In genomic region chr12:120265483-120266179, GRCh38 we compare ENCODE assay signal across 1 cellular context.
TF ChIP-seq lines count a peak whose summit lies in the region.

Gene PXN (minus strand): TSS chr12:120265730. CDS start chr12:120265629, 101 bp downstream.

TF ChIP-seq in HepG2, 621 proteins besides CTCF, POLR2A, EP300 and RAD21 (continued from another document and continues in another):
- TF ChIP-seq ZBTB46 (CRISPR knock-in tag; IDR thresholded peaks at IDR 0.05; ENCODE audit: borderline replicate concordance) (no peak), ZNF740 (CRISPR knock-in tag; IDR thresholded peaks at IDR 0.05) (no peak), ZBED4 (CRISPR knock-in tag; IDR thresholded peaks at IDR 0.05; ENCODE audit: borderline replicate concordance) (no peak), FOXO1 (CRISPR knock-in tag; IDR thresholded peaks at IDR 0.05) (no peak), ASH2L (IDR thresholded peaks at IDR 0.05; ENCODE audit: insufficient read length, low read depth, low read length) (no peak), RNF219 (CRISPR knock-in tag; IDR thresholded peaks at IDR 0.05) (no peak), U2AF2 (IDR thresholded peaks at IDR 0.05; ENCODE audit: low read depth, low read length) (no peak), ZNF253 (CRISPR knock-in tag; IDR thresholded peaks at IDR 0.05; ENCODE audit: borderline replicate concordance) (no peak), KLF13 (CRISPR knock-in tag; IDR thresholded peaks at IDR 0.05) (no peak), ZNF768 (CRISPR knock-in tag; IDR thresholded peaks at IDR 0.05) (no peak), SRY (CRISPR knock-in tag; IDR thresholded peaks at IDR 0.05) (no peak), KDM6A (CRISPR knock-in tag; IDR thresholded peaks at IDR 0.05; ENCODE audit: low read depth) (no peak), NFKB2 (CRISPR knock-in tag; IDR thresholded peaks at IDR 0.05; ENCODE audit: borderline replicate concordance) (peak; percentile 53; the same call in 1 of the 2 replicates), ZNF652 (CRISPR knock-in tag; IDR thresholded peaks at IDR 0.05; ENCODE audit: borderline replicate concordance, low read depth) (no peak; the same call in 1 of the 2 replicates), SRF (IDR thresholded peaks at IDR 0.05; ENCODE audit: low read depth, low read length) (no peak), IRX3 (CRISPR knock-in tag; IDR thresholded peaks at IDR 0.05; ENCODE audit: borderline replicate concordance, low read depth) (no peak), NFKBIZ (CRISPR knock-in tag; IDR thresholded peaks at IDR 0.05) (no peak), THAP8 (CRISPR knock-in tag; IDR thresholded peaks at IDR 0.05; ENCODE audit: borderline replicate concordance) (no peak), HIVEP1 (CRISPR knock-in tag; IDR thresholded peaks at IDR 0.05) (no peak), XBP1 (CRISPR knock-in tag; IDR thresholded peaks at IDR 0.05) (no peak), ZNF713 (CRISPR knock-in tag; IDR thresholded peaks at IDR 0.05) (no peak), HNF1A (IDR thresholded peaks at IDR 0.05; ENCODE audit: low read depth) (no peak), HNF1A (CRISPR knock-in tag; IDR thresholded peaks at IDR 0.05; ENCODE audit: borderline replicate concordance) (no peak), TBX3 (IDR thresholded peaks at IDR 0.05; ENCODE audit: borderline replicate concordance) (no peak), ZNF143 (CRISPR knock-in tag; IDR thresholded peaks at IDR 0.05) (no peak), ADNP (CRISPR knock-in tag; IDR thresholded peaks at IDR 0.05) (no peak), HCFC1 (IDR thresholded peaks at IDR 0.05; ENCODE audit: low read depth, low read length) (no peak), DNMT3B (CRISPR knock-in tag; conservative IDR thresholded peaks at IDR 0.05) (no peak), ZNF564 (CRISPR knock-in tag; IDR thresholded peaks at IDR 0.05) (no peak), ZNF337 (CRISPR knock-in tag; IDR thresholded peaks at IDR 0.05; ENCODE audit: borderline replicate concordance, low read depth) (no peak), TEAD2 (CRISPR knock-in tag; IDR thresholded peaks at IDR 0.05) (no peak), KDM3A (CRISPR knock-in tag; IDR thresholded peaks at IDR 0.05; ENCODE audit: low read depth) (peak; percentile 56; the same call in 1 of the 2 replicates), ZKSCAN5 (CRISPR knock-in tag; IDR thresholded peaks at IDR 0.05) (no peak), CCDC6 (CRISPR knock-in tag; IDR thresholded peaks at IDR 0.05) (no peak), KDM5B (CRISPR knock-in tag; IDR thresholded peaks at IDR 0.05; ENCODE audit: borderline replicate concordance) (peak; percentile 28; the same call in 1 of the 2 replicates), PBX3 (CRISPR knock-in tag; IDR thresholded peaks at IDR 0.05; ENCODE audit: borderline replicate concordance) (no peak), ZNF567 (CRISPR knock-in tag; IDR thresholded peaks at IDR 0.05; ENCODE audit: borderline replicate concordance) (no peak), ATF7 (IDR thresholded peaks at IDR 0.05) (no peak), ATF7 (CRISPR knock-in tag; IDR thresholded peaks at IDR 0.05) (0 out of 2 replicates have a peak, but pooled peaks have one; percentile 31), DMAP1 (CRISPR knock-in tag; IDR thresholded peaks at IDR 0.05) (no peak; the same call in 1 of the 2 replicates), ZNF614 (CRISPR knock-in tag; IDR thresholded peaks at IDR 0.05; ENCODE audit: borderline replicate concordance) (peak; percentile 48), ZKSCAN1 (IDR thresholded peaks at IDR 0.05; ENCODE audit: low read length) (no peak), MAF1 (CRISPR knock-in tag; IDR thresholded peaks at IDR 0.05; ENCODE audit: borderline replicate concordance) (no peak), ZNF136 (CRISPR knock-in tag; IDR thresholded peaks at IDR 0.05; ENCODE audit: low read depth) (no peak), ZSCAN31 (CRISPR knock-in tag; IDR thresholded peaks at IDR 0.05; ENCODE audit: low read depth) (no peak), BRCA1 (CRISPR knock-in tag; IDR thresholded peaks at IDR 0.05) (no peak), MAFK (conservative IDR thresholded peaks at IDR 0.05 in 1 of 2, IDR thresholded peaks at IDR 0.05 in 1 of 2; ENCODE audit: low read length in 2 of 2) (no peak), MAFG (CRISPR knock-in tag; IDR thresholded peaks at IDR 0.05) (no peak), ZEB1 (IDR thresholded peaks at IDR 0.05; ENCODE audit: insufficient replicate concordance, low read depth) (no peak), CHD2 (IDR thresholded peaks at IDR 0.05; ENCODE audit: low read depth, low read length) (no peak), USF2 (IDR thresholded peaks at IDR 0.05; ENCODE audit: low read depth, low read length) (peak; percentile 62; the same call in 1 of the 2 replicates), USF2 (CRISPR knock-in tag; IDR thresholded peaks at IDR 0.05; ENCODE audit: borderline replicate concordance) (no peak), ZNF616 (CRISPR knock-in tag; IDR thresholded peaks at IDR 0.05; ENCODE audit: low read depth) (no peak), ATF5 (CRISPR knock-in tag; IDR thresholded peaks at IDR 0.05; ENCODE audit: low read depth) (no peak), CCAR2 (optimal IDR thresholded peaks at IDR 0.05; ENCODE audit: low read depth, low read length) (no peak)
